Comparison of ENCODE assay signal across 1 cellular context in the genomic region with DNA sequence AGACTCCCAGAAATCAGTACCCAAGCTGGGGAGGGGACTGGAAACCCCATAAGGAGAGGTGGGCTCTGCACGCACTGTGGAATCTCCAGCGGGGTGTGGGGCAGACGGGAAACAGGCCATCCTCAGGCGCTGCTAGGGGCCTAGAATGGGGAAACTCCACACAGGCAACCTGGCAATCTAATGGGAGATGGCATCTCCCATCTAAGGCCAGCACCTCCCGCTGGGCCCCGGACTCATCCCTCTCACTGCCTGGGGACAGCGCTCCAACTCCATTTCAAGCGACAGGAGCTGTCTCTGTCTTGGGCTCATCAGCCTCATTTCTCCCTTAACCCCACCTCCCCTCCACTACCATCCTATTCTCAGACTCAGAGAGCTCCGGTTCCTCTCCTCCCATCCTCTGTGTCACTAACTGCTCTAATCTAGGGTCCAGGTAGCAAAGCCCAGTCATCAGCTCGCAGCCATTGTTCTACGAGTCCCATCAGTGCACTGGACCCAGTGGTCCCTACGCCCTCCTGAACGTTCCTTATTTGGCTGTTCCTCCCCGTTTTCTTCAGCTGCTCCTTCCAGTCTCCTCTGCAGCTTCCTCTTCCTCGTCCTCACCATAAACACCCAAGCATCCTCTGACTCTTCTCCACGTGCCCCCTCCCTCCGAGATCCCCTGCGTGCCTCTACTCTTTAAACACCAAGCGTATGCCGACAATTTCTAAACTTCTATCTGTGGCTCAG.
TF ChIP-seq lines count a peak whose summit lies in the region.

No MANE protein-coding gene starts in this region.

TF ChIP-seq in SK-N-SH treated with all-trans-retinoic acid at 6 μM for 48 hours, 23 proteins besides CTCF, POLR2A, EP300 and RAD21 (continued from another document):
- TF ChIP-seq, protein P1, sequence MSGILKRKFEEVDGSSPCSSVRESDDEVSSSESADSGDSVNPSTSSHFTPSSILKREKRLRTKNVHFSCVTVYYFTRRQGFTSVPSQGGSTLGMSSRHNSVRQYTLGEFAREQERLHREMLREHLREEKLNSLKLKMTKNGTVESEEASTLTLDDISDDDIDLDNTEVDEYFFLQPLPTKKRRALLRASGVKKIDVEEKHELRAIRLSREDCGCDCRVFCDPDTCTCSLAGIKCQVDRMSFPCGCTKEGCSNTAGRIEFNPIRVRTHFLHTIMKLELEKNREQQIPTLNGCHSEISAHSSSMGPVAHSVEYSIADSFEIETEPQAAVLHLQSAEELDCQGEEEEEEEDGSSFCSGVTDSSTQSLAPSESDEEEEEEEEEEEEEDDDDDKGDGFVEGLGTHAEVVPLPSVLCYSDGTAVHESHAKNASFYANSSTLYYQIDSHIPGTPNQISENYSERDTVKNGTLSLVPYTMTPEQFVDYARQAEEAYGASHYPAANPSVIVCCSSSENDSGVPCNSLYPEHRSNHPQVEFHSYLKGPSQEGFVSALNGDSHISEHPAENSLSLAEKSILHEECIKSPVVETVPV (CRISPR knock-in tag; IDR thresholded peaks at IDR 0.05) = no peak
- no peak for TF ChIP-seq ARNTL (CRISPR knock-in tag; IDR thresholded peaks at IDR 0.05; ENCODE audit: borderline replicate concordance, low read depth)
- TF ChIP-seq ESRRG (CRISPR knock-in tag; IDR thresholded peaks at IDR 0.05) = no peak
- no peak for TF ChIP-seq BACH2 (CRISPR knock-in tag; IDR thresholded peaks at IDR 0.05; ENCODE audit: borderline replicate concordance)
- TF ChIP-seq SNAI2 (CRISPR knock-in tag; IDR thresholded peaks at IDR 0.05) = no peak
- TF ChIP-seq OSR1 (CRISPR knock-in tag; IDR thresholded peaks at IDR 0.05) = no peak
